Comparison of ENCODE assay signal across 21 cellular contexts in genomic region chr1:72177711-72178110, GRCh38.
DNase-seq lines count a peak whose midpoint lies in the region; ATAC-seq, FAIRE-seq and TF ChIP-seq lines count a peak whose summit lies in the region.
"Had no signal": no experiment of that assay in that cellular context is flagged by ENCODE, and none has a peak within 500 bp of the region (broad histone marks: within the 10 kb centered on the region; RNA-seq: fewer than 3 reads in every experiment).

No MANE protein-coding gene starts in this region.

- no peak for FAIRE-seq in bronchial epithelial cell (lab: Jason Lieb, UNC)
- FAIRE-seq: K562 had no signal

- TF ChIP-seq CTCF in bronchial epithelial cell (IDR thresholded peaks at IDR 0.05; ENCODE audit: insufficient read depth, low read length, severe bottlenecking): no peak

- DNase-seq in EH (ENCODE audit: low read depth) (peak; percentile 31), LHCN-M2 (ENCODE audit: low read depth) (peak; percentile 71), bronchial epithelial cell (ENCODE audit: low read depth) (peak; percentile 15), kidney tubule cell (ENCODE audit: low spot score) (peak; percentile 35), AML-193 (lab: John Stamatoyannopoulos, UW) (no peak), H7 (no peak)
- DNase-seq: activated CD4-positive, alpha-beta T cell treated with anti-CD3 and anti-CD28 coated beads for 36 hours; activated naive CD4-positive, alpha-beta T cell treated with Interleukin-2 at 50 U/mL for 16 hours; activated T-cell treated with anti-CD3 and anti-CD28 coated beads, Interleukin-2, amount 50 U/mL, for 4 hours; amygdala; CD8-positive, alpha-beta memory T cell; DMS79 treated with DMSO at 0.1 percent for 48 hours; GOT3; kidney; naive B cell; NCI-H187; stimulated activated CD4-positive, alpha-beta T cell treated with anti-CD3 and anti-CD28 coated beads, Interleukin-4, amount 100 ng/mL, for 4 hours; stimulated activated naive CD8-positive, alpha-beta T cell treated with anti-CD3 and anti-CD28 coated beads, Interleukin-15, Interleukin-2, amounts not matched to agents 100 U/mL and 50 U/mL, for 24 hours; thyroid gland had no signal

- no peaks in the 10 kb centered on the region for H3K36me3 ChIP-seq in bronchial epithelial cell (ENCODE audit: control insufficient read depth, insufficient read depth, low read length)
- H3K36me3 ChIP-seq in H7 (replicated peaks; ENCODE audit: control insufficient read depth, insufficient read depth, low read length): no peaks in the 10 kb centered on the region
- H3K36me3 ChIP-seq: thyroid gland had no signal

- H3K4me3 ChIP-seq in bronchial epithelial cell (ENCODE audit: low read depth, low read length) (no peak overlapping the region), H7 (ENCODE audit: insufficient read depth, low read depth, low read length) (no peak overlapping the region)
- H3K4me3 ChIP-seq: K562, thyroid gland had no signal

- no peaks in the 10 kb centered on the region for H3K27me3 ChIP-seq in bronchial epithelial cell (ENCODE audit: control insufficient read depth, insufficient read depth, low read length)
- H3K27me3 ChIP-seq in H7 (ENCODE audit: control insufficient read depth, insufficient read depth, low read length): no peaks in the 10 kb centered on the region
- H3K27me3 ChIP-seq: thyroid gland had no signal

- no peak for ATAC-seq in HG02852 (IDR thresholded peaks at IDR 0.05; ENCODE audit: unreplicated experiment)
- ATAC-seq: activated CD4-positive, alpha-beta T cell treated with anti-CD3 and anti-CD28 coated beads for 36 hours; activated T-cell treated with anti-CD3 and anti-CD28 coated beads, Interleukin-2, amount 50 U/mL, for 4 hours; K562; stimulated activated naive CD8-positive, alpha-beta T cell treated with anti-CD3 and anti-CD28 coated beads, Interleukin-15, Interleukin-2, amounts not matched to agents 100 U/mL and 50 U/mL, for 24 hours had no signal

Comparison
In these comparisons a context has a peak if more than half of its experiments do, and no peak if none do; other contexts are left out.
1. DNase-seq: peak in EH (single experiment), LHCN-M2 (single experiment), bronchial epithelial cell (single experiment) and kidney tubule cell (single experiment); none in AML-193 (0 of 2) and H7 (single experiment).